Comparison of ENCODE assay signal across 10 cellular contexts in the genomic region with DNA sequence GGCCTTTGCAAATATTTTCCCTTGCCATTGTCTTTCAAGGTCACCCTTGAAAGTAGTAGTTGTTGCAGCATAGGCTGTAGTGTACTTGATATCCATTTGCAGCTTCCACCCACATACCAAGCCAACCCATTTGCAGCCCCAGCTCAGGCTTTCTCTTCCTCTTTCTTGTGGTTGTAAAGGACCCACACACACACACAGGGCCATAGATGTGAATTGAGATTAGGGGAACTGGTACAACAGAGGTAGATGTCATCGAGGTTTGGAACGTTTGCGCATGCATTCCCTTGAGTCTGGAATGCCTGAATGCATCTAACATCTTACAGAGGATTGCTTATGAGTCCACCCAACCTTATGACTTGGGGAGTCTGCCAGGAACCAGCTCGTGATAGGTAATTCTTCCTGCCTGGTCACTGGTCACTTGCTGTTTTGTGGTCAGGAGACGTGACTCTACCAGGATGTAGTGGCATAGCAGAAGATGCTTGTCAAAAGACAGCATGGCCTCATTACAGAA.
A peak's percentile ranks its signal among the peaks of the same experiment; 100 is the strongest.
DNase-seq lines count a peak whose midpoint lies in the region; ATAC-seq and TF ChIP-seq lines count a peak whose summit lies in the region.
"Had no signal": no experiment of that assay in that cellular context is flagged by ENCODE, and none has a peak within 500 bp of the region (broad histone marks: within the 10 kb centered on the region; RNA-seq: fewer than 3 reads in every experiment).

No MANE protein-coding gene starts in this region.

- peak; percentile 99 for ATAC-seq in GM18868 (IDR thresholded peaks at IDR 0.05; ENCODE audit: unreplicated experiment)
- ATAC-seq in HG02571 (IDR thresholded peaks at IDR 0.05; ENCODE audit: unreplicated experiment) = peak; percentile 88
- peak; percentile 96 for ATAC-seq in HG03460 (IDR thresholded peaks at IDR 0.05; ENCODE audit: unreplicated experiment)
- ATAC-seq in effector memory CD8-positive, alpha-beta T cell (replicated peaks) = peak; percentile 43
- ATAC-seq in activated T-helper 17 cell treated with anti-CD3 and anti-CD28 coated beads, Interleukin-2, amount 50 U/mL, for 72 hours (replicated peaks) = no peak
- ATAC-seq: left lobe of liver had no signal

- H3K4me3 ChIP-seq in endodermal cell (ENCODE audit: low read length) = no peak overlapping the region
- H3K4me3 ChIP-seq: HAP-1 had no signal

- H3K27me3 Mint-ChIP-seq in effector memory CD8-positive, alpha-beta T cell = peaks cover 21 to 67% of the 10 kb centered on the region in 2 donors
- peaks cover 72% of the 10 kb centered on the region for H3K27me3 Mint-ChIP-seq in endodermal cell (ENCODE audit: insufficient read depth)
- H3K27me3 Mint-ChIP-seq in activated T-helper 17 cell treated with anti-CD3 and anti-CD28 coated beads, Interleukin-2, amount 50 U/mL, for 72 hours = peaks cover 21% of the 10 kb centered on the region

- 88 to 95% methylated on average over 4 to 5 of the region's 5 CpGs for WGBS in endodermal cell (ENCODE audit: insufficient coverage in 1 of 2, insufficient read length in 1 of 2), 2 experiments

- H3K4me1 ChIP-seq in endodermal cell (ENCODE audit: control insufficient read depth, insufficient read depth, low read length) = no peaks in the 10 kb centered on the region
- H3K4me1 ChIP-seq: HAP-1 had no signal

- TF ChIP-seq CTCF in endodermal cell (conservative IDR thresholded peaks at IDR 0.05) = no peak

- H3K36me3 ChIP-seq in endodermal cell (ENCODE audit: control insufficient read depth, insufficient read depth, low read length) = no peaks in the 10 kb centered on the region
- H3K36me3 ChIP-seq: HAP-1 had no signal

- no peak for DNase-seq in effector memory CD8-positive, alpha-beta T cell
- no peak for DNase-seq in NCI-H2171 treated with DMSO at 0.1 percent for 48 hours (lab: John Stamatoyannopoulos, UW)
- no peak for DNase-seq in endodermal cell
- DNase-seq in NCI-H1417 treated with DMSO at 0.1 percent for 48 hours (lab: John Stamatoyannopoulos, UW) = no peak

- H3K4me3 Mint-ChIP-seq in effector memory CD8-positive, alpha-beta T cell = no peak overlapping the region
- H3K4me3 Mint-ChIP-seq in endodermal cell = no peak overlapping the region
- no peak overlapping the region for H3K4me3 Mint-ChIP-seq in activated T-helper 17 cell treated with anti-CD3 and anti-CD28 coated beads, Interleukin-2, amount 50 U/mL, for 72 hours

- H3K9me3 Mint-ChIP-seq in effector memory CD8-positive, alpha-beta T cell = no peaks in the 10 kb centered on the region
- peaks cover 4% of the 10 kb centered on the region for H3K9me3 Mint-ChIP-seq in endodermal cell
- no peaks in the 10 kb centered on the region for H3K9me3 Mint-ChIP-seq in activated T-helper 17 cell treated with anti-CD3 and anti-CD28 coated beads, Interleukin-2, amount 50 U/mL, for 72 hours

- no peaks in the 10 kb centered on the region for H3K4me1 Mint-ChIP-seq in effector memory CD8-positive, alpha-beta T cell (ENCODE audit: low read depth in 2 of 2)
- no peaks in the 10 kb centered on the region for H3K4me1 Mint-ChIP-seq in endodermal cell
- H3K4me1 Mint-ChIP-seq in activated T-helper 17 cell treated with anti-CD3 and anti-CD28 coated beads, Interleukin-2, amount 50 U/mL, for 72 hours = no peaks in the 10 kb centered on the region

- no peaks in the 10 kb centered on the region for H3K36me3 Mint-ChIP-seq in effector memory CD8-positive, alpha-beta T cell (ENCODE audit: insufficient read depth)
- H3K36me3 Mint-ChIP-seq in endodermal cell (ENCODE audit: low read depth) = no peaks in the 10 kb centered on the region
- no peaks in the 10 kb centered on the region for H3K36me3 Mint-ChIP-seq in activated T-helper 17 cell treated with anti-CD3 and anti-CD28 coated beads, Interleukin-2, amount 50 U/mL, for 72 hours (ENCODE audit: low read depth)

- H3K9ac ChIP-seq in endodermal cell (ENCODE audit: extremely low read depth, low read length, poor library complexity, severe bottlenecking) = no peak overlapping the region

- H3K27ac ChIP-seq in endodermal cell (ENCODE audit: low read depth, low read length) = no peak overlapping the region

- H3K9me3 ChIP-seq in endodermal cell (ENCODE audit: control insufficient read depth, low read length) = no peaks in the 10 kb centered on the region
- H3K9me3 ChIP-seq: HAP-1 had no signal

- H3K27me3 ChIP-seq in endodermal cell (ENCODE audit: control insufficient read depth, insufficient read depth, low read length, poor library complexity, severe bottlenecking) = peaks cover 43% of the 10 kb centered on the region

- no peak overlapping the region for H3K27ac Mint-ChIP-seq in effector memory CD8-positive, alpha-beta T cell
- H3K27ac Mint-ChIP-seq in endodermal cell = no peak overlapping the region
- no peak overlapping the region for H3K27ac Mint-ChIP-seq in activated T-helper 17 cell treated with anti-CD3 and anti-CD28 coated beads, Interleukin-2, amount 50 U/mL, for 72 hours
